ENCODE assay signal across 30 cellular contexts in genomic region chr10:69697006-69697405, GRCh38.
"Had no signal": no experiment of that assay in that cellular context is flagged by ENCODE, and none has a peak within 500 bp of the region (broad histone marks: within the 10 kb centered on the region; RNA-seq: fewer than 3 reads in every experiment).

No MANE protein-coding gene starts in this region.

- H3K9me3 ChIP-seq: left lung, lower lobe of right lung, mucosa of descending colon, ovary, prostate gland, stomach, testis, thyroid gland, transverse colon, upper lobe of right lung, uterus had no signal

- DNase-seq: hypothalamus; immature natural killer cell; kidney; left colon; left lung; lower lobe of right lung; mammary epithelial cell; mesenchymal stem cell; midbrain; mucosa of descending colon; naive thymus-derived CD4-positive, alpha-beta T cell; ovary; retina; right cardiac atrium; stimulated activated CD4-positive, alpha-beta T cell treated with anti-CD3 and anti-CD28 coated beads, Interleukin-12 subunit alpha, Interleukin-12 subunit beta, amount 100 ng/mL, for 4 hours; stimulated activated CD4-positive, alpha-beta T cell treated with anti-CD3 and anti-CD28 coated beads, Interleukin-15, amount 100 ng/mL, for 24 hours; stimulated activated CD4-positive, alpha-beta T cell treated with anti-CD3 and anti-CD28 coated beads, Interleukin-2, amount 100 ng/mL, for 24 hours; stimulated activated CD4-positive, alpha-beta T cell treated with anti-CD3 and anti-CD28 coated beads, Interleukin-4, amount 100 ng/mL, for 1 hour; stimulated activated naive B cell treated with anti-CD40 and anti-IgM and Interleukin-4, amounts not matched to agents 10 μg/mL and 1 μg/mL and 100 μg/mL, for 72 hours; stimulated activated naive CD8-positive, alpha-beta T cell treated with anti-CD3 and anti-CD28 coated beads, Interleukin-15, Interleukin-2, amounts not matched to agents 100 U/mL and 50 U/mL, for 24 hours; stomach; testis; thyroid gland; transverse colon; upper lobe of right lung; uterus had no signal

- H3K4me1 Mint-ChIP-seq: immature natural killer cell; naive thymus-derived CD4-positive, alpha-beta T cell; stimulated activated naive B cell treated with anti-CD40 and anti-IgM and Interleukin-4, amounts not matched to agents 10 μg/mL and 1 μg/mL and 100 μg/mL, for 72 hours had no signal

- H3K27ac ChIP-seq: left lung, lower lobe of right lung, ovary, prostate gland, skin epidermis, stomach, testis, thyroid gland, transverse colon, upper lobe of right lung, uterus had no signal

- H3K36me3 ChIP-seq: left lung, lower lobe of right lung, ovary, prostate gland, stomach, thyroid gland, transverse colon, upper lobe of right lung, uterus had no signal

- H3K9me3 Mint-ChIP-seq: immature natural killer cell; natural killer cell treated with Interleukin-12 subunit alpha and Interleukin-12 subunit beta and Interleukin-15 and Interleukin-18, amount 100 ng/mL, for 72 hours had no signal

- H3K4me3 ChIP-seq: left lung, lower lobe of right lung, mucosa of descending colon, ovary, prostate gland, skin epidermis, stomach, testis, thyroid gland, transverse colon, upper lobe of right lung, uterus had no signal

- H3K4me3 Mint-ChIP-seq: immature natural killer cell; naive thymus-derived CD4-positive, alpha-beta T cell; natural killer cell treated with Interleukin-12 subunit alpha and Interleukin-12 subunit beta and Interleukin-15 and Interleukin-18, amount 100 ng/mL, for 72 hours; stimulated activated naive B cell treated with anti-CD40 and anti-IgM and Interleukin-4, amounts not matched to agents 10 μg/mL and 1 μg/mL and 100 μg/mL, for 72 hours had no signal

- H3K4me1 ChIP-seq: left lung, lower lobe of right lung, prostate gland, stomach, testis, thyroid gland, transverse colon, upper lobe of right lung, uterus had no signal

- H3K36me3 Mint-ChIP-seq: immature natural killer cell; naive thymus-derived CD4-positive, alpha-beta T cell; natural killer cell treated with Interleukin-12 subunit alpha and Interleukin-12 subunit beta and Interleukin-15 and Interleukin-18, amount 100 ng/mL, for 72 hours; stimulated activated naive B cell treated with anti-CD40 and anti-IgM and Interleukin-4, amounts not matched to agents 10 μg/mL and 1 μg/mL and 100 μg/mL, for 72 hours had no signal

- H3K27me3 ChIP-seq: left lung, ovary, testis, thyroid gland, upper lobe of right lung, uterus had no signal

- FAIRE-seq: islet of Langerhans, kidney had no signal

- H3K27ac Mint-ChIP-seq: immature natural killer cell; natural killer cell treated with Interleukin-12 subunit alpha and Interleukin-12 subunit beta and Interleukin-15 and Interleukin-18, amount 100 ng/mL, for 72 hours; stimulated activated naive B cell treated with anti-CD40 and anti-IgM and Interleukin-4, amounts not matched to agents 10 μg/mL and 1 μg/mL and 100 μg/mL, for 72 hours had no signal
